ENCODE assay signal across 16 cellular contexts in genomic region chr1:20197329-20197791, GRCh38. TPM values are rescaled to one million over a fixed set of nuclear protein-coding genes. Genes with fewer than 3 reads are reported as not detected.
DNase-seq lines count a peak whose midpoint lies in the region; ATAC-seq and TF ChIP-seq lines count a peak whose summit lies in the region.
"Had no signal": no experiment of that assay in that cellular context is flagged by ENCODE, and none has a peak within 500 bp of the region (broad histone marks: within the 10 kb centered on the region; RNA-seq: fewer than 3 reads in every experiment).

No MANE protein-coding gene starts in this region.

- H2AFZ ChIP-seq in PC-3 (ENCODE audit: low read length): no peak overlapping the region
- H2AFZ ChIP-seq: GM23248 had no signal

- POLR2A ChIA-PET in HEK293 (lab: Yijun Ruan, JAX): no interaction called here
- POLR2A ChIA-PET in PC-3 (lab: Charles Lee; ENCODE audit: unreplicated experiment): no interaction called here

- CTCF ChIA-PET in HEK293 (lab: Yijun Ruan, JAX) (interaction anchor here (0.6 to 0.7 kb wide), 2 partner anchors 16 to 297 kb away, joined by 3 read pairs; no protein-coding TSS in a partner anchor), PC-3 (lab: Charles Lee) (interaction anchor here (0.6 kb wide), 1 partner anchor 13 kb away, joined by 3 read pairs; no protein-coding TSS in a partner anchor)

- ATAC-seq in PC-3 (peak; percentile 12), mucosa of descending colon (peak; percentile 32), GM18858 (IDR thresholded peaks at IDR 0.05; ENCODE audit: unreplicated experiment) (no peak), omental fat pad (ENCODE audit: low FRiP score) (no peak)
- ATAC-seq: HCT116 had no signal

- no peaks in the 10 kb centered on the region for H3K9me2 ChIP-seq in PC-3 (replicated peaks; ENCODE audit: low read length)

- H3K79me2 ChIP-seq in PC-3 (ENCODE audit: low read length): no peaks in the 10 kb centered on the region

- no TSS peak for BruUV-seq in PC-3 (replicated peaks; lab: Mats Ljungman, UMichigan)

- H3F3A ChIP-seq in PC-3 (ENCODE audit: low read length, unreplicated experiment): no peaks in the 10 kb centered on the region

- no peak overlapping the region for H3K27ac ChIP-seq in HEK293 (ENCODE audit: extremely low read depth, low read depth, low read length)
- H3K27ac ChIP-seq in PC-3 (ENCODE audit: low read length): peak overlapping the region; percentile 41; the same call in 1 of the 2 replicates
- no peak overlapping the region for H3K27ac ChIP-seq in WERI-Rb-1
- no peak overlapping the region for H3K27ac ChIP-seq in spleen
- H3K27ac ChIP-seq: BLaER1 treated with 17β-estradiol and CSF1 and Interleukin-3, amounts not matched to agents 10 nM and 100 nM; GM23248 had no signal

- no peak for TF ChIP-seq CTCF in HEK293 (tag by site-specific recombination; IDR thresholded peaks at IDR 0.05)
- TF ChIP-seq CTCF in PC-3 (conservative IDR thresholded peaks at IDR 0.05; ENCODE audit: low read depth, low read length): no peak
- TF ChIP-seq CTCF in WERI-Rb-1 (IDR thresholded peaks at IDR 0.05; ENCODE audit: low read depth, low read length): no peak
- no peak for TF ChIP-seq CTCF in mucosa of descending colon (IDR thresholded peaks at IDR 0.05)
- TF ChIP-seq CTCF in spleen (IDR thresholded peaks at IDR 0.05 in 8 of 11, conservative IDR thresholded peaks at IDR 0.05 in 3 of 11): no peak
- TF ChIP-seq CTCF in omental fat pad (IDR thresholded peaks at IDR 0.05): no peak

- WGBS in spleen, 5 donors: 66 to 76% (median 73%) methylated on average over 6 of the region's 6 CpGs

- H3K9ac ChIP-seq in PC-3 (ENCODE audit: low read length): no peak overlapping the region
- H3K9ac ChIP-seq: BLaER1 treated with 17β-estradiol and CSF1 and Interleukin-3, amounts not matched to agents 10 nM and 100 nM; GM23248 had no signal

- TF ChIP-seq POLR2A in spleen (IDR thresholded peaks at IDR 0.05): no peak

- intact Hi-C loops in PC-3 (cut with micrococcal nuclease): no loop called here
- intact Hi-C loops in mucosa of descending colon (cut with DNase I, micrococcal nuclease): no loop called here
- intact Hi-C loops in spleen (cut with DNase I; ENCODE audit: low total_unique reads): loop anchor here (5.0 kb wide), 1 partner anchor 220 kb away; the partner anchor contains the start of gene PLA2G2A

- H3K4me3 ChIP-seq in HEK293 (ENCODE audit: low read depth, low read length) (no peak overlapping the region), PC-3 (ENCODE audit: low read length) (no peak overlapping the region), WERI-Rb-1 (ENCODE audit: low read depth, low read length) (no peak overlapping the region), mucosa of descending colon (no peak overlapping the region), spleen (no peak overlapping the region)
- H3K4me3 ChIP-seq: BLaER1 treated with 17β-estradiol and CSF1 and Interleukin-3, amounts not matched to agents 10 nM and 100 nM; GM23248 had no signal

- H3K4me2 ChIP-seq in PC-3 (ENCODE audit: low read length): peak overlapping the region; percentile 45

- no peaks in the 10 kb centered on the region for H3K27me3 ChIP-seq in PC-3 (ENCODE audit: low read length)
- peaks cover 15% of the 10 kb centered on the region for H3K27me3 ChIP-seq in WERI-Rb-1 (ENCODE audit: insufficient read depth, low read depth, severe bottlenecking)
- peaks cover 0 to 36% (median 0%) of the 10 kb centered on the region in 7 donors for H3K27me3 ChIP-seq in spleen (replicated peaks in 1 of 7)
- H3K27me3 ChIP-seq: BLaER1 treated with 17β-estradiol and CSF1 and Interleukin-3, amounts not matched to agents 10 nM and 100 nM had no signal

- no peaks in the 10 kb centered on the region for H4K20me1 ChIP-seq in PC-3 (ENCODE audit: low read length)
- H4K20me1 ChIP-seq: BLaER1 treated with 17β-estradiol and CSF1 and Interleukin-3, amounts not matched to agents 10 nM and 100 nM had no signal

- DNase-seq in PC-3: peak; percentile 21
- peak; percentile 37 for DNase-seq in WERI-Rb-1
- peak in 2 of 3 donors; percentile 31 to 55 for DNase-seq in mucosa of descending colon
- DNase-seq in spleen: no peak
- DNase-seq in activated CD8-positive, alpha-beta memory T cell treated with anti-CD3 and anti-CD28 coated beads for 24 hours: no peak
- no peak for DNase-seq in omental fat pad (ENCODE audit: low spot score)
- DNase-seq: 8988T; AML-193; CD4-positive, CD25-positive, alpha-beta regulatory T cell had no signal

- H3K4me1 ChIP-seq in HEK293 (ENCODE audit: control insufficient read depth, insufficient read depth, low read length) (no peaks in the 10 kb centered on the region), PC-3 (ENCODE audit: insufficient read depth, low read length) (peaks cover 46% of the 10 kb centered on the region), mucosa of descending colon (ENCODE audit: low read depth) (peaks cover 8% of the 10 kb centered on the region), spleen (peaks cover 3 to 9% (median 6%) of the 10 kb centered on the region in 6 donors)

- H3K36me3 ChIP-seq in HEK293 (ENCODE audit: control insufficient read depth in 2 of 2, insufficient read depth in 1 of 2, low read length in 2 of 2) (no peaks in the 10 kb centered on the region), PC-3 (ENCODE audit: low read depth, low read length) (no peaks in the 10 kb centered on the region), WERI-Rb-1 (no peaks in the 10 kb centered on the region), mucosa of descending colon (ENCODE audit: low read depth) (no peaks in the 10 kb centered on the region), spleen (no peaks in the 10 kb centered on the region)
- H3K36me3 ChIP-seq: BLaER1 treated with 17β-estradiol and CSF1 and Interleukin-3, amounts not matched to agents 10 nM and 100 nM had no signal

- H3K9me3 ChIP-seq in HEK293 (ENCODE audit: control insufficient read depth, insufficient read depth, low read depth, low read length) (no peaks in the 10 kb centered on the region), PC-3 (ENCODE audit: low read length) (no peaks in the 10 kb centered on the region), WERI-Rb-1 (ENCODE audit: severe bottlenecking) (no peaks in the 10 kb centered on the region), mucosa of descending colon (no peaks in the 10 kb centered on the region), spleen (no peaks in the 10 kb centered on the region)
- H3K9me3 ChIP-seq: BLaER1 treated with 17β-estradiol and CSF1 and Interleukin-3, amounts not matched to agents 10 nM and 100 nM had no signal

TF ChIP-seq in HEK293, 187 proteins besides CTCF, POLR2A, EP300 and RAD21 (continues in another document):
- TF ChIP-seq ZBTB6 (tag by site-specific recombination; IDR thresholded peaks at IDR 0.05) (no peak), PRDM10 (tag by site-specific recombination; IDR thresholded peaks at IDR 0.05) (no peak), KLF1 (tag by site-specific recombination; IDR thresholded peaks at IDR 0.05) (peak; percentile 69), ZNF473 (tag by site-specific recombination; IDR thresholded peaks at IDR 0.05) (no peak), ZBTB48 (tag by site-specific recombination; IDR thresholded peaks at IDR 0.05) (no peak), YY1 (tag by site-specific recombination; IDR thresholded peaks at IDR 0.05) (no peak)

RNA-seq across cellular contexts. Expression of gene PLA2G2C, which starts 11.0 kb away (rescaled TPM):
- total RNA-seq in PC-3 (2014; rRNA removed) (0.12 TPM in 1 of 2 replicates, not detected in the other), mucosa of descending colon (1 to 10 TPM in 1 of 3 donors, under 1 TPM in 1, not detected in 1; 0.55 to 2.1 TPM), spleen (under 1 TPM in 1 of 7 donors, not detected in 6; 0.17 TPM), omental fat pad (not detected)
- not detected for polyA plus RNA-seq in spleen
- total RNA-seq: CD4-positive, CD25-positive, alpha-beta regulatory T cell; Daoy; GM23248; HT-29 had no signal
- polyA plus RNA-seq: CD4-positive, CD25-positive, alpha-beta regulatory T cell; GM23248 had no signal

RNA-seq across cellular contexts. Expression of gene UBXN10, which starts 11.5 kb away (rescaled TPM):
- total RNA-seq in PC-3 (2014; rRNA removed) (0.12 TPM in 1 of 2 replicates, not detected in the other), mucosa of descending colon (10 to 100 TPM in 1 of 3 donors, 1 to 10 TPM in 2; 5.8 to 15.5 (median 5.8) TPM), spleen (under 1 TPM; 0.15 to 0.26 (median 0.19) TPM), omental fat pad (1 to 10 TPM in 2 of 4 donors, under 1 TPM in 2; 0.32 to 2.1 (median 1.2) TPM)
- polyA plus RNA-seq in spleen: under 1 TPM; 0.07 to 0.18 (median 0.10) TPM
- polyA plus RNA-seq: GM23248 had no signal

RNA-seq across cellular contexts. Expression of gene PLA2G2F, which starts 58.2 kb away (rescaled TPM):
- 0.18 TPM in 1 of 2 replicates, not detected in the other for total RNA-seq in PC-3 (2014; rRNA removed)
- under 1 TPM in 2 of 3 donors, not detected in 1; 0.12 to 0.80 TPM for total RNA-seq in mucosa of descending colon
- total RNA-seq in spleen: not detected
- not detected for polyA plus RNA-seq in spleen
- total RNA-seq in omental fat pad: not detected
- total RNA-seq: CD4-positive, CD25-positive, alpha-beta regulatory T cell; Daoy; GM23248 had no signal
- polyA plus RNA-seq: CD4-positive, CD25-positive, alpha-beta regulatory T cell; GM23248 had no signal

Comparison
In these comparisons a context has a peak if more than half of its experiments do, and no peak if none do; other contexts are left out.
1. ATAC-seq: peak in PC-3 (single experiment) and mucosa of descending colon (single experiment); none in GM18858 (single experiment) and omental fat pad (single experiment).
2. DNase-seq: peak in PC-3 (single experiment), WERI-Rb-1 (single experiment) and mucosa of descending colon (2 of 3); none in spleen (single experiment), activated CD8-positive, alpha-beta memory T cell treated with anti-CD3 and anti-CD28 coated beads for 24 hours (single experiment) and omental fat pad (single experiment).